ENCODE assay signal across 10 cellular contexts in genomic region chr21:44836666-44837471, GRCh38. TPM values are rescaled to one million over a fixed set of nuclear protein-coding genes. Genes with fewer than 3 reads are reported as not detected.
A peak's percentile ranks its signal among the peaks of the same experiment; 100 is the strongest.
DNase-seq lines count a peak whose midpoint lies in the region; ATAC-seq and TF ChIP-seq lines count a peak whose summit lies in the region.
"Had no signal": no experiment of that assay in that cellular context is flagged by ENCODE, and none has a peak within 500 bp of the region (broad histone marks: within the 10 kb centered on the region; RNA-seq: fewer than 3 reads in every experiment).

No MANE protein-coding gene starts in this region.

- no peak for ATAC-seq in activated CD8-positive, alpha-beta T cell treated with anti-CD3 and anti-CD28 coated beads for 36 hours
- no peak for ATAC-seq in HG03460 (IDR thresholded peaks at IDR 0.05; ENCODE audit: unreplicated experiment)

- TF ChIP-seq RAD21 in Ishikawa (IDR thresholded peaks at IDR 0.05; ENCODE audit: low read depth) = no peak

- DNase-seq in SW480 (ENCODE audit: low spot score) (peak; percentile 44), left kidney (ENCODE audit: low read depth, low spot score) (peak; percentile 74), inferior parietal cortex (ENCODE audit: extremely low spot score) (no peak)
- DNase-seq in activated CD8-positive, alpha-beta T cell treated with anti-CD3 and anti-CD28 coated beads for 36 hours = no peak
- no peak for DNase-seq in activated CD4-positive, alpha-beta memory T cell treated with anti-CD3 and anti-CD28 coated beads, Interleukin-2, amount 10 ng/mL, durations not matched to agents 7 days and 5 days

- intact Hi-C loops in activated CD8-positive, alpha-beta T cell treated with anti-CD3 and anti-CD28 coated beads for 36 hours (cut with micrococcal nuclease) = no loop called here

- H3K36me3 Mint-ChIP-seq in activated CD8-positive, alpha-beta T cell treated with anti-CD3 and anti-CD28 coated beads for 36 hours (ENCODE audit: low read depth) = no peaks in the 10 kb centered on the region
- H3K36me3 Mint-ChIP-seq in activated CD4-positive, alpha-beta memory T cell treated with anti-CD3 and anti-CD28 coated beads, Interleukin-2, amount 10 ng/mL, durations not matched to agents 7 days and 5 days (ENCODE audit: low read depth) = no peaks in the 10 kb centered on the region
- H3K36me3 Mint-ChIP-seq: brain had no signal

- no peaks in the 10 kb centered on the region for H3K4me1 Mint-ChIP-seq in activated CD8-positive, alpha-beta T cell treated with anti-CD3 and anti-CD28 coated beads for 36 hours (ENCODE audit: low read depth)
- H3K4me1 Mint-ChIP-seq in activated CD4-positive, alpha-beta memory T cell treated with anti-CD3 and anti-CD28 coated beads, Interleukin-2, amount 10 ng/mL, durations not matched to agents 7 days and 5 days = no peaks in the 10 kb centered on the region

- POLR2A ChIA-PET in activated CD8-positive, alpha-beta T cell treated with anti-CD3 and anti-CD28 coated beads for 36 hours (lab: Charles Lee) = no interaction called here
- POLR2A ChIA-PET in activated CD4-positive, alpha-beta memory T cell treated with anti-CD3 and anti-CD28 coated beads, Interleukin-2, amount 10 ng/mL, durations not matched to agents 7 days and 5 days (lab: Charles Lee) = no interaction called here

- TF ChIP-seq EP300 in Ishikawa (IDR thresholded peaks at IDR 0.05; ENCODE audit: borderline replicate concordance) = no peak

- no peaks in the 10 kb centered on the region for H3K9me3 Mint-ChIP-seq in activated CD8-positive, alpha-beta T cell treated with anti-CD3 and anti-CD28 coated beads for 36 hours
- no peaks in the 10 kb centered on the region for H3K9me3 Mint-ChIP-seq in activated CD4-positive, alpha-beta memory T cell treated with anti-CD3 and anti-CD28 coated beads, Interleukin-2, amount 10 ng/mL, durations not matched to agents 7 days and 5 days

- CTCF ChIA-PET in activated CD8-positive, alpha-beta T cell treated with anti-CD3 and anti-CD28 coated beads for 36 hours (lab: Charles Lee) = no interaction called here
- CTCF ChIA-PET in activated CD4-positive, alpha-beta memory T cell treated with anti-CD3 and anti-CD28 coated beads, Interleukin-2, amount 10 ng/mL, durations not matched to agents 7 days and 5 days (lab: Charles Lee) = no interaction called here

- peak overlapping the region; percentile 62 for H3K27ac ChIP-seq in C4-2B
- H3K27ac ChIP-seq: SK-N-MC had no signal

- H3K27ac Mint-ChIP-seq in activated CD8-positive, alpha-beta T cell treated with anti-CD3 and anti-CD28 coated beads for 36 hours = no peak overlapping the region
- H3K27ac Mint-ChIP-seq in activated CD4-positive, alpha-beta memory T cell treated with anti-CD3 and anti-CD28 coated beads, Interleukin-2, amount 10 ng/mL, durations not matched to agents 7 days and 5 days = no peak overlapping the region

- no peak overlapping the region for H3K4me3 Mint-ChIP-seq in activated CD8-positive, alpha-beta T cell treated with anti-CD3 and anti-CD28 coated beads for 36 hours
- H3K4me3 Mint-ChIP-seq in activated CD4-positive, alpha-beta memory T cell treated with anti-CD3 and anti-CD28 coated beads, Interleukin-2, amount 10 ng/mL, durations not matched to agents 7 days and 5 days = no peak overlapping the region
- H3K4me3 Mint-ChIP-seq: brain had no signal

- no peaks in the 10 kb centered on the region for H3K27me3 Mint-ChIP-seq in activated CD8-positive, alpha-beta T cell treated with anti-CD3 and anti-CD28 coated beads for 36 hours
- peaks cover 3% of the 10 kb centered on the region for H3K27me3 Mint-ChIP-seq in activated CD4-positive, alpha-beta memory T cell treated with anti-CD3 and anti-CD28 coated beads, Interleukin-2, amount 10 ng/mL, durations not matched to agents 7 days and 5 days

- TF ChIP-seq CTCF in C4-2B (conservative IDR thresholded peaks at IDR 0.05) = no peak
- no peak for TF ChIP-seq CTCF in activated CD8-positive, alpha-beta T cell treated with anti-CD3 and anti-CD28 coated beads for 36 hours (IDR thresholded peaks at IDR 0.05)

TF ChIP-seq in Ishikawa, 13 proteins besides CTCF, POLR2A, EP300 and RAD21:
- TF ChIP-seq MAX (IDR thresholded peaks at IDR 0.05) (peak; percentile 75), YY1 (IDR thresholded peaks at IDR 0.05; ENCODE audit: low read depth) (no peak), CREB1 (IDR thresholded peaks at IDR 0.05; ENCODE audit: low read depth) (no peak), TAF1 (IDR thresholded peaks at IDR 0.05; ENCODE audit: low read depth) (no peak), CEBPB (IDR thresholded peaks at IDR 0.05) (no peak), NFIC (IDR thresholded peaks at IDR 0.05) (no peak), TEAD4 (IDR thresholded peaks at IDR 0.05) (no peak)
- TF ChIP-seq, protein P1, sequence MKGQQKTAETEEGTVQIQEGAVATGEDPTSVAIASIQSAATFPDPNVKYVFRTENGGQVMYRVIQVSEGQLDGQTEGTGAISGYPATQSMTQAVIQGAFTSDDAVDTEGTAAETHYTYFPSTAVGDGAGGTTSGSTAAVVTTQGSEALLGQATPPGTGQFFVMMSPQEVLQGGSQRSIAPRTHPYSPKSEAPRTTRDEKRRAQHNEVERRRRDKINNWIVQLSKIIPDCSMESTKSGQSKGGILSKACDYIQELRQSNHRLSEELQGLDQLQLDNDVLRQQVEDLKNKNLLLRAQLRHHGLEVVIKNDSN (IDR thresholded peaks at IDR 0.05) = peak; percentile 90

RNA-seq across cellular contexts. Expression of gene SUMO3, which starts 19.0 kb away (rescaled TPM):
- total RNA-seq in activated CD8-positive, alpha-beta T cell treated with anti-CD3 and anti-CD28 coated beads for 36 hours = 10 to 100 TPM; 69.8 to 72.9 TPM
- total RNA-seq in activated CD4-positive, alpha-beta memory T cell treated with anti-CD3 and anti-CD28 coated beads, Interleukin-2, amount 10 ng/mL, durations not matched to agents 7 days and 5 days = 10 to 100 TPM; 86.5 to 89.0 TPM

RNA-seq across cellular contexts. Expression of gene UBE2G2, which starts 35.2 kb away (rescaled TPM):
- total RNA-seq in activated CD8-positive, alpha-beta T cell treated with anti-CD3 and anti-CD28 coated beads for 36 hours = 100 to 1,000 TPM; 113 to 115 TPM
- 10 to 100 TPM; 70.7 to 74.0 TPM for total RNA-seq in activated CD4-positive, alpha-beta memory T cell treated with anti-CD3 and anti-CD28 coated beads, Interleukin-2, amount 10 ng/mL, durations not matched to agents 7 days and 5 days

RNA-seq across cellular contexts. Expression of gene PTTG1IP, which starts 36.6 kb away (rescaled TPM):
- 10 to 100 TPM; 60.7 to 61.8 TPM for total RNA-seq in activated CD8-positive, alpha-beta T cell treated with anti-CD3 and anti-CD28 coated beads for 36 hours
- 10 to 100 TPM; 80.3 to 82.6 TPM for total RNA-seq in activated CD4-positive, alpha-beta memory T cell treated with anti-CD3 and anti-CD28 coated beads, Interleukin-2, amount 10 ng/mL, durations not matched to agents 7 days and 5 days

Comparison
In these comparisons a context has a peak if more than half of its experiments do, and no peak if none do; other contexts are left out.
1. DNase-seq: peak in SW480 (single experiment) and left kidney (single experiment); none in activated CD8-positive, alpha-beta T cell treated with anti-CD3 and anti-CD28 coated beads for 36 hours (single experiment), activated CD4-positive, alpha-beta memory T cell treated with anti-CD3 and anti-CD28 coated beads, Interleukin-2, amount 10 ng/mL, durations not matched to agents 7 days and 5 days (single experiment) and inferior parietal cortex (single experiment).